20 cellular contexts compared by ENCODE assay signal in the genomic region with DNA sequence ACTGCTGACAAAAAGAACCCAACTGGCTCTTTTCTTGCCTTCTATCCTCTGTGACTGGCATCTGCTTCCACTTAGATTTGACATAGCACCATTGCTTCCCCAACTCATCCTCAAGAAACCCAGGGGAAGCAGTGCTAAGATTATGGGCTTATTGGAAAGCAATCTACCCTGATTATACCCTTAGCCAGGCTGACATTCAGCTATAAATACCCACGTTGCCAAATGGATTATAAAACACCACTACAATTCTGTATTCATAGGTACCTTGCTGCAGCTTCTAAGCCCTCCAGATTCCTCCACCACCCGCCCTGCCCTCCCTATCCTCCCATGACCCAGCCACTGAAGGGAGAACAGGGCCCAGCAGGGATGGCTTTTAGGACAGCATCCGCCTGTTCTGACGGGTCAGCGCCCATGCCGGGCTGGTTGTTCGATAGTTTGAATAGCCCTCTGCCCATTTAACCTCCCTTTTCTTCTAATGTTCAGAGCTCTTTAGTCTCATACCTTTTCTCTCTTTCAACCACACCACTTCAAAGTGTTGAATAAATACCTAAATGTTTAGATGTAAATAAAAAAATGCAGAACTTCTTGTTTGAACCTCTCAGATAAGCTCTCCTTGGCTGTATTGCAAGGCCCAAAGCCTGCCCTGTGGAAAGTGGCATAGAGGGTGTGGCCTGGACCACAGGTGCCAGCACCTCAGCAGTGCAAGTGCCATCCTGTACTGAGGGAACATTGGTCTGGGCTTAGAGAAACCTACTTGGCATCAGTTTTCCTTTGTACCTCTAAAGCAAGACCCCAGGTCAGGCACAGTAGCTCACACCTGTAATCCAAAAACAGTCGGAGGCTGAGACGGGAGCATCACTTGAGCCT.
DNase-seq lines count a peak whose midpoint lies in the region; ATAC-seq, FAIRE-seq and TF ChIP-seq lines count a peak whose summit lies in the region.
"Had no signal": no experiment of that assay in that cellular context is flagged by ENCODE, and none has a peak within 500 bp of the region (broad histone marks: within the 10 kb centered on the region; RNA-seq: fewer than 3 reads in every experiment).

No MANE protein-coding gene starts in this region.

- no peak overlapping the region for H3K18ac ChIP-seq in H9 (ENCODE audit: insufficient read length, low read depth, low read length)

- no peak for ATAC-seq in naive thymus-derived CD4-positive, alpha-beta T cell
- ATAC-seq: A549, Right ventricle myocardium inferior had no signal

- H2BK120ac ChIP-seq in H9 (ENCODE audit: low read depth, low read length, poor library complexity, severe bottlenecking): no peak overlapping the region

- DNase-seq in H9 (no peak), SW480 (ENCODE audit: low spot score) (peak; percentile 47), keratinocyte (ENCODE audit: low read depth, low spot score) (no peak), sigmoid colon (peak; percentile 28), glutamatergic neuron (no peak), PC-9 (no peak)
- no peak for DNase-seq in naive thymus-derived CD4-positive, alpha-beta T cell
- DNase-seq: KG1, NCI-H1092, NCI-H1436, NCI-H187 treated with DMSO at 0.1 percent for 48 hours, NCI-H2107, NCI-H510A treated with DMSO at 0.1 percent for 48 hours, NCI-H748 treated with DMSO at 0.1 percent for 48 hours, Peyer's patch had no signal

- CTCF ChIA-PET in PC-9 (lab: Charles Lee): no interaction called here
- CTCF ChIA-PET in naive thymus-derived CD4-positive, alpha-beta T cell (lab: Charles Lee): no interaction called here

- no peaks in the 10 kb centered on the region for H3K79me1 ChIP-seq in H9 (ENCODE audit: insufficient read depth, low read depth, low read length, poor library complexity, severe bottlenecking)

- H2BK5ac ChIP-seq in H9 (ENCODE audit: insufficient read length, low read length): no peak overlapping the region

- no peaks in the 10 kb centered on the region for H3K9me3 ChIP-seq in H9 (ENCODE audit: control insufficient read depth, low read depth, low read length)
- no peaks in the 10 kb centered on the region for H3K9me3 ChIP-seq in keratinocyte (ENCODE audit: control insufficient read depth, low read depth, low read length)
- no peaks in the 10 kb centered on the region for H3K9me3 ChIP-seq in sigmoid colon
- no peaks in the 10 kb centered on the region for H3K9me3 ChIP-seq in PC-9 (ENCODE audit: insufficient read depth, low read depth)
- H3K9me3 ChIP-seq in naive thymus-derived CD4-positive, alpha-beta T cell (ENCODE audit: control insufficient read depth in 2 of 3, low read length in 3 of 3): no peaks in the 10 kb centered on the region
- H3K9me3 ChIP-seq: A549, HAP-1, Peyer's patch had no signal

- H3K56ac ChIP-seq in H9 (ENCODE audit: insufficient read length, low read depth, low read length): no peak overlapping the region

- H3K27ac Mint-ChIP-seq in H9 (no peak overlapping the region), glutamatergic neuron (ENCODE audit: unreplicated experiment) (no peak overlapping the region)
- no peak overlapping the region for H3K27ac Mint-ChIP-seq in naive thymus-derived CD4-positive, alpha-beta T cell
- H3K27ac Mint-ChIP-seq: B cell, CD14-positive monocyte had no signal

- no peak overlapping the region for H2BK20ac ChIP-seq in H9 (ENCODE audit: low read depth, low read length, poor library complexity, severe bottlenecking)

- intact Hi-C loops in sigmoid colon (cut with DNase I): no loop called here
- intact Hi-C loops in PC-9 (cut with micrococcal nuclease; ENCODE audit: unreplicated experiment): no loop called here
- intact Hi-C loops in naive thymus-derived CD4-positive, alpha-beta T cell (cut with micrococcal nuclease): no loop called here

- H4K8ac ChIP-seq in H9 (replicated peaks; ENCODE audit: insufficient read length, low read depth, low read length): no peak overlapping the region

- H3K27ac ChIP-seq in H9 (ENCODE audit: insufficient read length, low read depth, low read length) (no peak overlapping the region), keratinocyte (ENCODE audit: control insufficient read depth, insufficient read depth, low read length) (no peak overlapping the region), sigmoid colon (no peak overlapping the region), PC-9 (no peak overlapping the region)
- H3K27ac ChIP-seq in naive thymus-derived CD4-positive, alpha-beta T cell (ENCODE audit: low read depth, low read length): no peak overlapping the region
- H3K27ac ChIP-seq: A549, Peyer's patch had no signal

- no peak overlapping the region for H3K4ac ChIP-seq in H9 (ENCODE audit: low read depth, low read length)

- no peaks in the 10 kb centered on the region for H3K9me2 ChIP-seq in PC-9 (ENCODE audit: insufficient read depth)

- TF ChIP-seq POLR2A in sigmoid colon (IDR thresholded peaks at IDR 0.05): no peak

- no peak overlapping the region for H3K4me3 ChIP-seq in keratinocyte (ENCODE audit: control insufficient read depth in 2 of 3, extremely low read depth in 1 of 3, insufficient read depth in 2 of 3, low read depth in 1 of 3, low read length in 3 of 3)
- H3K4me3 ChIP-seq in sigmoid colon: no peak overlapping the region
- no peak overlapping the region for H3K4me3 ChIP-seq in PC-9
- no peak overlapping the region for H3K4me3 ChIP-seq in naive thymus-derived CD4-positive, alpha-beta T cell (ENCODE audit: low read length)
- H3K4me3 ChIP-seq: A549, HAP-1, Peyer's patch had no signal

- H3K36me3 ChIP-seq in keratinocyte (ENCODE audit: control insufficient read depth in 2 of 2, extremely low read depth in 1 of 2, insufficient read depth in 2 of 2, low read length in 2 of 2): no peaks in the 10 kb centered on the region
- no peaks in the 10 kb centered on the region for H3K36me3 ChIP-seq in sigmoid colon
- no peaks in the 10 kb centered on the region for H3K36me3 ChIP-seq in PC-9 (ENCODE audit: low read depth)
- no peaks in the 10 kb centered on the region for H3K36me3 ChIP-seq in naive thymus-derived CD4-positive, alpha-beta T cell (ENCODE audit: control insufficient read depth in 2 of 3, insufficient read depth in 3 of 3, low read length in 3 of 3)
- H3K36me3 ChIP-seq: HAP-1, Peyer's patch had no signal

- H3K9me1 ChIP-seq in keratinocyte (ENCODE audit: control insufficient read depth, extremely low read depth, insufficient read depth, low read length): no peaks in the 10 kb centered on the region

- no peak overlapping the region for H4K91ac ChIP-seq in H9 (ENCODE audit: insufficient read length, low read depth, low read length)

- H3K4me3 Mint-ChIP-seq in H9 (no peak overlapping the region), glutamatergic neuron (ENCODE audit: unreplicated experiment) (no peak overlapping the region)
- H3K4me3 Mint-ChIP-seq in naive thymus-derived CD4-positive, alpha-beta T cell: no peak overlapping the region
- H3K4me3 Mint-ChIP-seq: B cell, CD14-positive monocyte had no signal

- H3K4me1 ChIP-seq in H9 (ENCODE audit: insufficient read depth, low read length) (no peaks in the 10 kb centered on the region), keratinocyte (ENCODE audit: control insufficient read depth, extremely low read depth, insufficient read depth, low read length) (peaks cover 11% of the 10 kb centered on the region), sigmoid colon (no peaks in the 10 kb centered on the region), PC-9 (replicated peaks; ENCODE audit: insufficient read depth) (peaks cover 14% of the 10 kb centered on the region)
- H3K4me1 ChIP-seq in naive thymus-derived CD4-positive, alpha-beta T cell (ENCODE audit: control insufficient read depth in 2 of 2, insufficient read depth in 2 of 2, low read length in 2 of 2): no peaks in the 10 kb centered on the region
- H3K4me1 ChIP-seq: HAP-1 had no signal

- peak; percentile 9 for FAIRE-seq in keratinocyte (lab: Jason Lieb, UNC)
- FAIRE-seq: A549 had no signal

- WGBS in H9 (ENCODE audit: extremely low coverage, insufficient read length, low lambda C conversion rate): no CpG with 5 or more reads among the region's 9 CpGs
- 82 to 89% methylated on average over 9 of the region's 9 CpGs for WGBS in sigmoid colon, 2 donors

- no peaks in the 10 kb centered on the region; a peak in 1 of 7 replicates for H3K36me3 Mint-ChIP-seq in H9 (ENCODE audit: insufficient read depth in 1 of 3, low read depth in 3 of 3)
- no peaks in the 10 kb centered on the region for H3K36me3 Mint-ChIP-seq in glutamatergic neuron (ENCODE audit: unreplicated experiment)
- H3K36me3 Mint-ChIP-seq in naive thymus-derived CD4-positive, alpha-beta T cell: no peaks in the 10 kb centered on the region
- H3K36me3 Mint-ChIP-seq: CD14-positive monocyte had no signal

- H4K20me1 ChIP-seq in H9 (ENCODE audit: control insufficient read depth, insufficient read depth, insufficient read length) (no peaks in the 10 kb centered on the region), keratinocyte (ENCODE audit: control insufficient read depth, extremely low read depth, insufficient read depth, low read length) (no peaks in the 10 kb centered on the region), PC-9 (ENCODE audit: insufficient read depth) (no peaks in the 10 kb centered on the region)

- H2AFZ ChIP-seq in H9 (ENCODE audit: low read length) (no peak overlapping the region), keratinocyte (ENCODE audit: control insufficient read depth, low read length) (no peak overlapping the region), PC-9 (no peak overlapping the region)

- H3K4me2 ChIP-seq in H9 (ENCODE audit: insufficient read depth, insufficient read length, low read length): no peak overlapping the region
- no peak overlapping the region for H3K4me2 ChIP-seq in keratinocyte (ENCODE audit: control insufficient read depth, extremely low read depth, insufficient read depth, low read depth, low read length)
- H3K4me2 ChIP-seq in PC-9: no peak overlapping the region
- H3K4me2 ChIP-seq: A549 had no signal

- H2AK5ac ChIP-seq in H9 (ENCODE audit: insufficient read length, low read length): no peak overlapping the region

- no peaks in the 10 kb centered on the region for H3K27me3 ChIP-seq in H9 (ENCODE audit: insufficient read depth, low read length)
- no peaks in the 10 kb centered on the region for H3K27me3 ChIP-seq in keratinocyte (ENCODE audit: control insufficient read depth, extremely low read depth, insufficient read depth, low read length)
- no peaks in the 10 kb centered on the region for H3K27me3 ChIP-seq in sigmoid colon
- no peaks in the 10 kb centered on the region for H3K27me3 ChIP-seq in PC-9 (ENCODE audit: insufficient read depth, low read depth)
- no peaks in the 10 kb centered on the region for H3K27me3 ChIP-seq in naive thymus-derived CD4-positive, alpha-beta T cell (ENCODE audit: control insufficient read depth in 2 of 2, insufficient read depth in 2 of 2, low read length in 2 of 2)
- H3K27me3 ChIP-seq: Peyer's patch had no signal

- no peak for TF ChIP-seq EP300 in sigmoid colon (IDR thresholded peaks at IDR 0.05)

- TF ChIP-seq CTCF in H9 (conservative IDR thresholded peaks at IDR 0.05): no peak
- no peak for TF ChIP-seq CTCF in keratinocyte (optimal IDR thresholded peaks at IDR 0.05 in 1 of 3, IDR thresholded peaks at IDR 0.05 in 1 of 3, conservative IDR thresholded peaks at IDR 0.05 in 1 of 3; ENCODE audit: extremely low read depth in 1 of 3, insufficient read depth in 2 of 3, low read length in 3 of 3)
- no peak for TF ChIP-seq CTCF in sigmoid colon (IDR thresholded peaks at IDR 0.05)
- no peak for TF ChIP-seq CTCF in glutamatergic neuron (IDR thresholded peaks at IDR 0.05; ENCODE audit: partially characterized antibody, unreplicated experiment)
- TF ChIP-seq CTCF in PC-9 (conservative IDR thresholded peaks at IDR 0.05): no peak

- peak overlapping the region; percentile 79 for H2BK12ac ChIP-seq in H9 (ENCODE audit: insufficient read length, low read depth, low read length)

- H3K23ac ChIP-seq in H9 (ENCODE audit: insufficient read length, low read depth, low read length): no peak overlapping the region

- no peak overlapping the region for H3T11ph ChIP-seq in H9 (ENCODE audit: low read length)

- H3F3A ChIP-seq in PC-9 (ENCODE audit: insufficient read depth, low read depth): peaks cover 16% of the 10 kb centered on the region; the same call in 1 of the 2 replicates

- no peak overlapping the region for H3K14ac ChIP-seq in H9 (ENCODE audit: insufficient read depth, low read length)

- H2BK15ac ChIP-seq in H9 (ENCODE audit: low read depth, low read length): no peak overlapping the region

- H3K4me1 Mint-ChIP-seq in H9: peaks cover 16% of the 10 kb centered on the region in 2 experiments
- peaks cover 10% of the 10 kb centered on the region for H3K4me1 Mint-ChIP-seq in glutamatergic neuron (ENCODE audit: low read depth, unreplicated experiment)
- H3K4me1 Mint-ChIP-seq in naive thymus-derived CD4-positive, alpha-beta T cell: peaks cover 0 to 2% (median 0%) of the 10 kb centered on the region in 7 donors
- H3K4me1 Mint-ChIP-seq: B cell, CD14-positive monocyte had no signal

- POLR2A ChIA-PET in PC-9 (lab: Charles Lee; ENCODE audit: unreplicated experiment): interaction anchor here (0.6 kb wide), 1 partner anchor 94 kb away, joined by 4 read pairs; a partner anchor contains a TSS
- POLR2A ChIA-PET in naive thymus-derived CD4-positive, alpha-beta T cell (lab: Charles Lee): no interaction called here

- H3K9ac ChIP-seq in H9 (ENCODE audit: extremely low read depth, insufficient read length, low read length) (no peak overlapping the region), keratinocyte (ENCODE audit: control insufficient read depth, extremely low read depth, insufficient read depth, low read length) (no peak overlapping the region)

- no TSS peak for BruUV-seq in PC-9 (replicated peaks; lab: Mats Ljungman, UMichigan)

- H3K9me3 Mint-ChIP-seq in H9 (no peaks in the 10 kb centered on the region), glutamatergic neuron (ENCODE audit: unreplicated experiment) (peaks cover 3% of the 10 kb centered on the region)
- H3K9me3 Mint-ChIP-seq in naive thymus-derived CD4-positive, alpha-beta T cell: no peaks in the 10 kb centered on the region

- dilution Hi-C loops in keratinocyte (cut with MboI; ENCODE audit: extremely low pct_ligation_motif_present, low sequenced_read_pairs): no loop called here

- no peak overlapping the region for H4K5ac ChIP-seq in H9 (ENCODE audit: insufficient read length, low read depth, low read length)

- H3K79me2 ChIP-seq in H9 (ENCODE audit: insufficient read depth, low read length) (no peaks in the 10 kb centered on the region), keratinocyte (ENCODE audit: control insufficient read depth, insufficient read depth, low read length) (no peaks in the 10 kb centered on the region), PC-9 (ENCODE audit: low read depth) (no peaks in the 10 kb centered on the region)

- H3K27me3 Mint-ChIP-seq in H9 (ENCODE audit: low read depth): no peaks in the 10 kb centered on the region
- peaks cover 2% of the 10 kb centered on the region for H3K27me3 Mint-ChIP-seq in glutamatergic neuron (ENCODE audit: unreplicated experiment)
- peaks cover 0 to 1% (median 0%) of the 10 kb centered on the region in 5 donors for H3K27me3 Mint-ChIP-seq in naive thymus-derived CD4-positive, alpha-beta T cell
- H3K27me3 Mint-ChIP-seq: B cell had no signal

- no peaks in the 10 kb centered on the region for H3K23me2 ChIP-seq in H9 (ENCODE audit: insufficient read length, low read depth, low read length, poor library complexity, severe bottlenecking)

Comparison
In these comparisons a context has a peak if more than half of its experiments do, and no peak if none do; other contexts are left out.
1. DNase-seq: peak in SW480 (single experiment) and sigmoid colon (single experiment); none in H9 (single experiment), keratinocyte (single experiment), glutamatergic neuron (single experiment), PC-9 (0 of 2) and naive thymus-derived CD4-positive, alpha-beta T cell (0 of 9).